ENCODE assay signal across 12 cellular contexts in the genomic region with DNA sequence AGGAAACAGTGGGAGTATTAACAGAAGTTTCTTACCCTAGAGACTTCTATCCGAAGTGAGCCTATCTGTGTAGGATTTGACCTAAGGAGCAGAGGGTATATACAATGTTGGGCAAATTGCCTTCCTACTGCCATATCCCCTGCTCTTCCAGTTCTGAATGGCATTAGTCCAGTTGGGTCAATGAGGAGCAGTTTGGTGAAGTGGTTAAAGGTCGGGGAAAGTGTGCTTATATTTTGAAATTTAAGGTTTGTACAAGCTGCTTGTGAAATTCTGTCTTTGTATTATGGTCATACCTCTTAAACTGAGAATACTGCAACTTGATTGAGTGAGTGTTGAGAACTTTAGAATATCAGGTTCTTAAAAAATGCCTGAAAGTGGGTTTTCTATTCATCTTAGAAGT. TPM values are rescaled to one million over a fixed set of nuclear protein-coding genes. Genes with fewer than 3 reads are reported as not detected.
DNase-seq lines count a peak whose midpoint lies in the region; ATAC-seq and TF ChIP-seq lines count a peak whose summit lies in the region.
"Had no signal": no experiment of that assay in that cellular context is flagged by ENCODE, and none has a peak within 500 bp of the region (broad histone marks: within the 10 kb centered on the region; RNA-seq: fewer than 3 reads in every experiment).

No MANE protein-coding gene starts in this region.

- no peak overlapping the region for H3K9ac ChIP-seq in SK-N-SH
- no peak overlapping the region for H3K9ac ChIP-seq in PC-3 (ENCODE audit: low read length)

- no peak for ATAC-seq in SK-N-SH treated with all-trans-retinoic acid at 6 μM for 48 hours
- ATAC-seq in PC-3, result no peak
- no peak for ATAC-seq in psoas muscle
- ATAC-seq in HG03565 (IDR thresholded peaks at IDR 0.05; ENCODE audit: unreplicated experiment), result no peak
- ATAC-seq: activated CD4-positive, CD25-positive, alpha-beta regulatory T cell treated with anti-CD3 and anti-CD28 coated beads, Interleukin-2, amount 50 U/mL, for 24 hours had no signal

- H2AFZ ChIP-seq in SK-N-SH (ENCODE audit: low read depth) (no peak overlapping the region), PC-3 (ENCODE audit: low read length) (no peak overlapping the region)

- H3F3A ChIP-seq in SK-N-SH (replicated peaks; ENCODE audit: insufficient read depth) (no peaks in the 10 kb centered on the region), PC-3 (ENCODE audit: low read length, unreplicated experiment) (no peaks in the 10 kb centered on the region)

- no peak for TF ChIP-seq EP300 in SK-N-SH (IDR thresholded peaks at IDR 0.05; ENCODE audit: borderline replicate concordance in 1 of 2, low read depth in 1 of 2, low read length in 1 of 2)

- 78% methylated on average over 2 of the region's 2 CpGs for WGBS in SK-N-SH (ENCODE audit: low lambda C conversion rate)
- 67 to 80% (median 71%) methylated on average over 2 of the region's 2 CpGs for WGBS in psoas muscle, 3 donors
- WGBS in testis, 2 donors, result 73% methylated on average over 2 of the region's 2 CpGs

- POLR2A ChIA-PET in SK-N-SH (lab: Yijun Ruan, JAX) (no interaction called here), PC-3 (lab: Charles Lee; ENCODE audit: unreplicated experiment) (interaction anchor here (0.6 kb wide), 1 partner anchor 358 kb away, joined by 3 read pairs; no protein-coding TSS in a partner anchor)

- no TSS peak for BruUV-seq in PC-3 (replicated peaks; lab: Mats Ljungman, UMichigan)

- H3K27ac ChIP-seq in SK-N-SH (ENCODE audit: low read depth in 2 of 2, low read length in 1 of 2), result no peak overlapping the region
- no peak overlapping the region for H3K27ac ChIP-seq in PC-3 (ENCODE audit: low read length)
- H3K27ac ChIP-seq in psoas muscle, result peak overlapping the region; percentile 98
- no peak overlapping the region for H3K27ac ChIP-seq in testis
- H3K27ac ChIP-seq: brain microvascular endothelial cell had no signal

- TF ChIP-seq CTCF in SK-N-SH (IDR thresholded peaks at IDR 0.05) (no peak), PC-3 (conservative IDR thresholded peaks at IDR 0.05; ENCODE audit: low read depth, low read length) (no peak), epithelial cell of esophagus (IDR thresholded peaks at IDR 0.05; ENCODE audit: insufficient read depth, low read depth, low read length, missing control alignments) (no peak), psoas muscle (IDR thresholded peaks at IDR 0.05) (no peak), testis (IDR thresholded peaks at IDR 0.05) (no peak)

- intact Hi-C loops in PC-3 (cut with micrococcal nuclease) (no loop called here), psoas muscle (cut with DNase I) (loop anchor here (5.0 to 10.0 kb wide), 3 partner anchors 36 to 54 kb away; partner anchors contain the start of gene CHEK1 (in 1 of the 2)), testis (cut with DNase I; ENCODE audit: low total_unique reads) (no loop called here)

- H3K4me1 ChIP-seq in SK-N-SH (ENCODE audit: control insufficient read depth in 1 of 2, insufficient read depth in 2 of 2, low read depth in 1 of 2, low read length in 1 of 2) (peaks cover 10 to 11% of the 10 kb centered on the region in 2 experiments; a peak in 3 of 4 replicates), PC-3 (ENCODE audit: insufficient read depth, low read length) (peaks cover 14% of the 10 kb centered on the region), psoas muscle (peaks cover 21% of the 10 kb centered on the region), testis (peaks cover 13% of the 10 kb centered on the region)

- H4K20me1 ChIP-seq in SK-N-SH (ENCODE audit: insufficient read depth), result no peaks in the 10 kb centered on the region
- no peaks in the 10 kb centered on the region for H4K20me1 ChIP-seq in PC-3 (ENCODE audit: low read length)

- H3K4me2 ChIP-seq in SK-N-SH (peak overlapping the region; percentile 85), PC-3 (ENCODE audit: low read length) (peak overlapping the region; percentile 82)

- peaks cover 28 to 44% of the 10 kb centered on the region in 2 experiments for H3K36me3 ChIP-seq in SK-N-SH (replicated peaks in 1 of 2; ENCODE audit: control insufficient read depth in 1 of 2, insufficient read depth in 2 of 2, low read length in 1 of 2)
- H3K36me3 ChIP-seq in PC-3 (ENCODE audit: low read depth, low read length), result peaks cover 30% of the 10 kb centered on the region
- peaks cover 4 to 38% of the 10 kb centered on the region in 2 donors for H3K36me3 ChIP-seq in psoas muscle (ENCODE audit: insufficient read depth in 1 of 2, low read depth in 1 of 2)
- H3K36me3 ChIP-seq in testis (ENCODE audit: low read depth, missing control alignments), result no peaks in the 10 kb centered on the region

- no peak for DNase-seq in SK-N-SH
- no peak for DNase-seq in PC-3
- DNase-seq in epithelial cell of esophagus (ENCODE audit: low read depth), result no peak
- DNase-seq in psoas muscle, result no peak
- no peak for DNase-seq in testis
- no peak for DNase-seq in central memory CD4-positive, alpha-beta T cell
- DNase-seq: 8988T, brain microvascular endothelial cell, NCI-H1436 treated with DMSO at 0.1 percent for 48 hours had no signal

- H3K27me3 ChIP-seq in SK-N-SH (ENCODE audit: insufficient read depth) (no peaks in the 10 kb centered on the region), PC-3 (ENCODE audit: low read length) (no peaks in the 10 kb centered on the region), psoas muscle (ENCODE audit: insufficient read depth in 3 of 3, low read length in 2 of 3) (no peaks in the 10 kb centered on the region), testis (no peaks in the 10 kb centered on the region)
- H3K27me3 ChIP-seq: brain microvascular endothelial cell had no signal

- H3K9me3 ChIP-seq in SK-N-SH (no peaks in the 10 kb centered on the region), PC-3 (ENCODE audit: low read length) (no peaks in the 10 kb centered on the region), psoas muscle (no peaks in the 10 kb centered on the region), testis (no peaks in the 10 kb centered on the region)

- no peak for TF ChIP-seq RAD21 in SK-N-SH (IDR thresholded peaks at IDR 0.05; ENCODE audit: low read length)

- H3K9me2 ChIP-seq in SK-N-SH, result no peaks in the 10 kb centered on the region
- H3K9me2 ChIP-seq in PC-3 (replicated peaks; ENCODE audit: low read length), result no peaks in the 10 kb centered on the region

- peaks cover 39% of the 10 kb centered on the region for H3K79me2 ChIP-seq in SK-N-SH (ENCODE audit: insufficient read depth)
- H3K79me2 ChIP-seq in PC-3 (ENCODE audit: low read length), result peaks cover 32% of the 10 kb centered on the region

- no peak for TF ChIP-seq POLR2A in testis (IDR thresholded peaks at IDR 0.05)

- peak overlapping the region in 1 of 2 experiments; percentile 22; a peak in 1 of 4 replicates for H3K4me3 ChIP-seq in SK-N-SH (ENCODE audit: low read depth in 2 of 2, low read length in 1 of 2)
- H3K4me3 ChIP-seq in PC-3 (ENCODE audit: low read length), result peak overlapping the region; percentile 90; the same call in 1 of the 2 replicates
- H3K4me3 ChIP-seq in epithelial cell of esophagus (ENCODE audit: low read length), result peak overlapping the region; percentile 85
- peak overlapping the region; percentile 96 for H3K4me3 ChIP-seq in psoas muscle
- no peak overlapping the region for H3K4me3 ChIP-seq in testis

- CTCF ChIA-PET in SK-N-SH (lab: Yijun Ruan, JAX), result no interaction called here
- CTCF ChIA-PET in PC-3 (lab: Charles Lee), result no interaction called here

TF ChIP-seq in SK-N-SH, 30 proteins besides CTCF, POLR2A, EP300 and RAD21:
- TF ChIP-seq, protein P1, sequence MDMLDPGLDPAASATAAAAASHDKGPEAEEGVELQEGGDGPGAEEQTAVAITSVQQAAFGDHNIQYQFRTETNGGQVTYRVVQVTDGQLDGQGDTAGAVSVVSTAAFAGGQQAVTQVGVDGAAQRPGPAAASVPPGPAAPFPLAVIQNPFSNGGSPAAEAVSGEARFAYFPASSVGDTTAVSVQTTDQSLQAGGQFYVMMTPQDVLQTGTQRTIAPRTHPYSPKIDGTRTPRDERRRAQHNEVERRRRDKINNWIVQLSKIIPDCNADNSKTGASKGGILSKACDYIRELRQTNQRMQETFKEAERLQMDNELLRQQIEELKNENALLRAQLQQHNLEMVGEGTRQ (IDR thresholded peaks at IDR 0.05; ENCODE audit: borderline replicate concordance, low read depth, low read length), result no peak

TF ChIP-seq in SK-N-SH treated with all-trans-retinoic acid at 6 μM for 48 hours, 23 proteins besides CTCF, POLR2A, EP300 and RAD21 (continues in another document):
- TF ChIP-seq OSR1 (CRISPR knock-in tag; IDR thresholded peaks at IDR 0.05) (no peak), SNAI2 (CRISPR knock-in tag; IDR thresholded peaks at IDR 0.05) (no peak), GLIS3 (CRISPR knock-in tag; IDR thresholded peaks at IDR 0.05) (no peak), ZNF565 (CRISPR knock-in tag; conservative IDR thresholded peaks at IDR 0.05; ENCODE audit: low read depth) (no peak), TCF4 (CRISPR knock-in tag; IDR thresholded peaks at IDR 0.05; ENCODE audit: borderline replicate concordance) (no peak)

RNA-seq across cellular contexts. Expression of gene EI24, which starts 1.7 kb away (rescaled TPM):
- polyA plus RNA-seq in SK-N-SH (2012; rRNA removed) (85.5 and 104 TPM in 2 replicates), psoas muscle (100 to 1,000 TPM in 1 of 3 donors, 10 to 100 TPM in 2; 72.1 to 184 (median 74.4) TPM), testis (ENCODE audit: insufficient read depth, low read depth, low replicate concordance) (91.2 TPM)
- polyA plus RNA-seq in SK-N-SH (2012; cell fraction: cytosol; rRNA removed), result 119 and 123 TPM in 2 replicates
- 18.1 and 29.0 TPM in 2 replicates for polyA plus RNA-seq in SK-N-SH (2012; cell fraction: nucleus; rRNA removed)
- total RNA-seq in PC-3 (2014; rRNA removed) (154 and 166 TPM in 2 replicates), psoas muscle (100 to 1,000 TPM in 2 of 4 donors, 10 to 100 TPM in 2; 52.9 to 140 (median 93.6) TPM), testis (10 to 100 TPM; 35.6 to 36.8 TPM)

RNA-seq across cellular contexts. Expression of gene STT3A, which starts 21.7 kb away (rescaled TPM):
- 101 and 156 TPM in 2 replicates for polyA plus RNA-seq in SK-N-SH (2012; rRNA removed)
- 89.0 and 114 TPM in 2 replicates for polyA plus RNA-seq in SK-N-SH (2012; cell fraction: cytosol; rRNA removed)
- 68.1 and 118 TPM in 2 replicates for polyA plus RNA-seq in SK-N-SH (2012; cell fraction: nucleus; rRNA removed)
- 160 and 182 TPM in 2 replicates for total RNA-seq in PC-3 (2014; rRNA removed)
- 10 to 100 TPM; 27.2 to 33.1 (median 31.0) TPM for total RNA-seq in psoas muscle
- polyA plus RNA-seq in psoas muscle, result 10 to 100 TPM; 23.3 to 58.9 (median 34.4) TPM
- 10 to 100 TPM; 83.3 to 86.0 TPM for total RNA-seq in testis
- 147 TPM for polyA plus RNA-seq in testis (ENCODE audit: insufficient read depth, low read depth, low replicate concordance)

RNA-seq across cellular contexts. Expression of gene CHEK1, which starts 54.0 kb away (rescaled TPM):
- polyA plus RNA-seq in SK-N-SH (2012; rRNA removed) (12.1 and 14.8 TPM in 2 replicates), psoas muscle (1 to 10 TPM in 2 of 3 donors, under 1 TPM in 1; 0.64 to 1.3 (median 1.2) TPM), testis (ENCODE audit: insufficient read depth, low read depth, low replicate concordance) (25.8 TPM)
- polyA plus RNA-seq in SK-N-SH (2012; cell fraction: cytosol; rRNA removed), result 16.6 and 17.9 TPM in 2 replicates
- polyA plus RNA-seq in SK-N-SH (2012; cell fraction: nucleus; rRNA removed), result 5.2 and 10.9 TPM in 2 replicates
- total RNA-seq in PC-3 (2014; rRNA removed) (49.8 and 64.7 TPM in 2 replicates), psoas muscle (under 1 TPM; 0.44 to 0.97 (median 0.69) TPM), testis (10 to 100 TPM; 11.5 to 25.1 TPM)

Comparison
In these comparisons a context has a peak if more than half of its experiments do, and no peak if none do; other contexts are left out.
1. H3K4me3 ChIP-seq: peak in PC-3 (single experiment), epithelial cell of esophagus (single experiment) and psoas muscle (single experiment); none in testis (0 of 2).
2. RNA of gene CHEK1, which starts 54.0 kb away (total RNA-seq): 49.8 to 64.7 TPM in PC-3 and 11.5 to 25.1 TPM in testis; 0.44 to 0.97 TPM in psoas muscle; every median in the first group is over 4 times any median in the second.
3. intact Hi-C loops: an anchor here in psoas muscle (5.0 to 10.0 kb wide); none called in PC-3 and testis.